Comparison of ENCODE assay signal across 8 cellular contexts in the genomic region with DNA sequence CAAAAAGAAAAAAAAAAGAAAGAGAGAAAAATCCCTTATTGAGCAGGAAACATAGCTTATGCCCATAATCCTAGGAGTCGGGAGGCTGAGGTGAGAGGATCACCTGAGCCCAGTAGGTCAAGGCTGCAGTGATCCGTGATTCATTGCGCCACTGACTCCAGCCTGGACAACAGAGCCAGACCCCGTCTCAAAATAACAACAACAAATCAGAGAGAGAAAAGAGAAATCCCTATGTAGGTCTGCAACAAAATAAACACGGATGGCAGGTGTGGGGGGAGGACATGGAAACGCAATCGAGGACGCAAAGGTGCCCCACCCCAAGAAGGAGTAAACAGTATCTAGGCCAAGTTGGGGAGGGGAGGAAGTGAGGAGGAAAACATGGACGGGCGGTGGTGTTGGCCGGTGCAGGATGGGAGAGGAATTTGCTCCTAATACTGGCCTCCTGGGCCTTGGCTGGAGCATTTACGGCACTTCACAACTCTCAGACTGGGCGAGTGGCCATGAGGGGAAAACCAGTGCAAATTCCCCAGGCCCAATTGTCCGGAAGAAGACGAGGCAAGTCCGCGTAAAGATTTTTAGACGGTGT. TPM values are rescaled to one million over a fixed set of nuclear protein-coding genes. Genes with fewer than 3 reads are reported as not detected.
DNase-seq lines count a peak whose midpoint lies in the region; ATAC-seq, FAIRE-seq and TF ChIP-seq lines count a peak whose summit lies in the region.

No MANE protein-coding gene starts in this region.

- H3K27ac ChIP-seq in OCI-LY1 (ENCODE audit: low read depth, low read length, poor library complexity, severe bottlenecking) = peak overlapping the region; percentile 8
- peak overlapping the region in 1 of 2 donors; percentile 98 for H3K27ac ChIP-seq in ovary

- intact Hi-C loops in ovary (cut with DNase I) = loop anchor here in 1 of 4 donors (10.0 kb wide), 1 partner anchor 118 kb away; no protein-coding TSS in a partner anchor

- no peaks in the 10 kb centered on the region for H3K9me3 ChIP-seq in OCI-LY1 (ENCODE audit: low read length)
- H3K9me3 ChIP-seq in ovary = no peaks in the 10 kb centered on the region

- ATAC-seq in GM19025 (IDR thresholded peaks at IDR 0.05; ENCODE audit: low read depth, unreplicated experiment) (peak; percentile 2), esophagus mucosa (peak; percentile 20), HG03469 (IDR thresholded peaks at IDR 0.05; ENCODE audit: unreplicated experiment) (no peak)

- H3K36me3 ChIP-seq in OCI-LY1 (ENCODE audit: insufficient read depth, low read length) (peaks cover 28% of the 10 kb centered on the region), ovary (no peaks in the 10 kb centered on the region)

- peak in 1 of 5 donors; percentile 62 for DNase-seq in ovary
- no peak for DNase-seq in DMS79 (lab: John Stamatoyannopoulos, UW)
- DNase-seq in HTR-8/SVneo (ENCODE audit: insufficient read length, low spot score) = no peak
- DNase-seq in NCI-H1694 treated with DMSO at 0.1 percent for 48 hours (lab: John Stamatoyannopoulos, UW) = no peak

- H3K4me3 ChIP-seq in OCI-LY1 (ENCODE audit: low read depth, low read length, poor library complexity, severe bottlenecking) = peak overlapping the region; percentile 81
- H3K4me3 ChIP-seq in ovary = peak overlapping the region; percentile 33

- H3K79me2 ChIP-seq in OCI-LY1 (ENCODE audit: insufficient read depth, low read length) = peaks cover 6% of the 10 kb centered on the region; the same call in 1 of the 2 replicates

- no peaks in the 10 kb centered on the region for H4K20me1 ChIP-seq in OCI-LY1 (ENCODE audit: insufficient read depth, low read length)

- no peaks in the 10 kb centered on the region for H3K27me3 ChIP-seq in OCI-LY1 (ENCODE audit: insufficient read depth, low read length)
- no peaks in the 10 kb centered on the region for H3K27me3 ChIP-seq in ovary

- no peak overlapping the region for H2AFZ ChIP-seq in OCI-LY1 (ENCODE audit: low read length)

- peak overlapping the region; percentile 34; the same call in 1 of the 2 replicates for H3K9ac ChIP-seq in OCI-LY1 (ENCODE audit: low read length)

- FAIRE-seq in HTR-8/SVneo (lab: Jason Lieb, UNC) = no peak

- TF ChIP-seq CTCF in OCI-LY1 (IDR thresholded peaks at IDR 0.05; ENCODE audit: low read length) (no peak), ovary (IDR thresholded peaks at IDR 0.05) (peak in 1 of 3 donors; percentile 14)

- H3K9me2 ChIP-seq in OCI-LY1 (ENCODE audit: low read depth, low read length) = no peaks in the 10 kb centered on the region

- H3K4me1 ChIP-seq in OCI-LY1 (ENCODE audit: insufficient read depth, low read length, severe bottlenecking) = peaks cover 17% of the 10 kb centered on the region
- H3K4me1 ChIP-seq in ovary (ENCODE audit: insufficient read depth) = peaks cover 11% of the 10 kb centered on the region

- H3F3A ChIP-seq in OCI-LY1 (ENCODE audit: insufficient read depth, low read length) = no peaks in the 10 kb centered on the region

- TF ChIP-seq EP300 in ovary (IDR thresholded peaks at IDR 0.05) = no peak

- H3K4me2 ChIP-seq in OCI-LY1 (ENCODE audit: low read length) = peak overlapping the region; percentile 56

- WGBS in ovary, 3 donors = 28 to 34% (median 34%) methylated on average over 18 of the region's 18 CpGs

- TF ChIP-seq POLR2A in ovary (IDR thresholded peaks at IDR 0.05) = no peak

RNA-seq across cellular contexts. Expression of a gene that starts 0.6 kb away (rescaled TPM):
- total RNA-seq in esophagus mucosa (44.0 TPM), ovary (10 to 100 TPM; 54.0 to 91.1 (median 79.0) TPM)
- 10 to 100 TPM; 66.3 to 72.9 TPM for polyA plus RNA-seq in ovary

RNA-seq across cellular contexts. Expression of a gene that starts 5.0 kb away (rescaled TPM):
- total RNA-seq in esophagus mucosa = 0.44 TPM
- 10 to 100 TPM in 2 of 7 donors, 1 to 10 TPM in 3, under 1 TPM in 1, not detected in 1; 0.91 to 77.2 (median 4.8) TPM for total RNA-seq in ovary
- polyA plus RNA-seq in ovary = 1 to 10 TPM in 1 of 2 donors, under 1 TPM in 1; 0.97 to 1.2 TPM

RNA-seq across cellular contexts. Expression of a gene that starts 5.9 kb away (rescaled TPM):
- total RNA-seq in esophagus mucosa (52.5 TPM), ovary (100 to 1,000 TPM in 4 of 7 donors, 10 to 100 TPM in 3; 73.2 to 263 (median 103) TPM)
- 100 to 1,000 TPM; 179 to 560 TPM for polyA plus RNA-seq in ovary

RNA-seq across cellular contexts. Expression of a gene that starts 17.1 kb away (rescaled TPM):
- 1,938 TPM for total RNA-seq in esophagus mucosa
- total RNA-seq in ovary = 10 to 100 TPM in 1 of 7 donors, 1 to 10 TPM in 4, not detected in 2; 1.3 to 19.8 (median 2.9) TPM
- polyA plus RNA-seq in ovary = under 1 TPM; 0.40 to 0.68 TPM

RNA-seq across cellular contexts. Expression of a gene that starts 20.3 kb away (rescaled TPM):
- total RNA-seq in esophagus mucosa (1,290 TPM), ovary (100 to 1,000 TPM in 2 of 7 donors, 10 to 100 TPM in 5; 40.7 to 110 (median 67.3) TPM)
- polyA plus RNA-seq in ovary = 100 to 1,000 TPM; 117 to 200 TPM
